In the genomic region with DNA sequence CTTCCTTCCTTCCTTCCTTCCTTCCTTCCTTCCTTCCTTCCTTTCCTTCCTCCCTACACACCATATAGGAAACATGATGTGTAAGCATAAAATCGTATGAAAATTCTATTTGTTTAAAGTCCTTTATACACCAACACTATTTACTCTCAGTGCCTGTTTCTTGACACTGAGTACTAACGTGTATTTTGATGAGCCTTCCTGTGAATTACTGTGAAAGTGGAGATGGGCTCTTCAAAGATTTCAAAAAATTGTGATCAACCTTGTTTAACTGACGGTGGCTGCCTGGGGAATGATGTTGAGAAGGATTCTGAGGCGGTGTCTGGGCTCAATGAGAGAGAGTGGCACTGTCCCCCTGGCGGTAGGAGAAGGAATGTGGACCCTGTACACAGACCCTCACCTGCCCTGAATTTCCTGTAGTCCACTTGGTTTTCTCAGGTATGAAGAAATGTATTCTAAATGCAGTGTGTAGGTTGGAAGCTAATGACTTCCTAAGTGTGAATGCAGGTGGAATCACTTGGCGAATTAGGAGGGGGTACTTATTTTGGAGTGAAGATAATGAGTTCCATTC, we compare ENCODE assay signal across 22 cellular contexts.
A peak's percentile ranks its signal among the peaks of the same experiment; 100 is the strongest.
DNase-seq lines count a peak whose midpoint lies in the region; ATAC-seq and TF ChIP-seq lines count a peak whose summit lies in the region.
"Had no signal": no experiment of that assay in that cellular context is flagged by ENCODE, and none has a peak within 500 bp of the region (broad histone marks: within the 10 kb centered on the region; RNA-seq: fewer than 3 reads in every experiment).

No MANE protein-coding gene starts in this region.

- ATAC-seq in HG02798 (IDR thresholded peaks at IDR 0.05; ENCODE audit: poor library complexity, unreplicated experiment) = no peak
- no peak for ATAC-seq in HG02981 (IDR thresholded peaks at IDR 0.05; ENCODE audit: unreplicated experiment)
- ATAC-seq: right cardiac atrium had no signal

- H3K27ac ChIP-seq in thyroid gland = no peak overlapping the region
- H3K27ac ChIP-seq: breast epithelium, uterus, VCaP had no signal

- TF ChIP-seq CTCF in chondrocyte (IDR thresholded peaks at IDR 0.05) (peak; percentile 32), nephron progenitor cell (IDR thresholded peaks at IDR 0.05) (peak; percentile 32), thyroid gland (IDR thresholded peaks at IDR 0.05) (no peak)

- H3K9me3 Mint-ChIP-seq in chondrocyte (ENCODE audit: low read depth) (no peaks in the 10 kb centered on the region), nephron progenitor cell (no peaks in the 10 kb centered on the region)
- H3K9me3 Mint-ChIP-seq in activated T-helper 2 cell treated with anti-CD3 and anti-CD28 coated beads, Interferon-gamma antibody, Interleukin-2, Interleukin-4, amounts not matched to agents 10 μg/mL and 5 μg/mL and 100 μg/mL, durations not matched to agents 14 hours and 24 hours and 36 hours = no peaks in the 10 kb centered on the region
- H3K9me3 Mint-ChIP-seq: dendritic cell treated with granulocyte-macrophage colony-stimulating factor and Interleukin-4, amounts not matched to agents 40 ng/mL and 50 ng/mL, for 4 days had no signal

- TF ChIP-seq POLR2A in thyroid gland (IDR thresholded peaks at IDR 0.05) = no peak

- H3K36me3 Mint-ChIP-seq in chondrocyte (ENCODE audit: low read depth) (no peaks in the 10 kb centered on the region), nephron progenitor cell (ENCODE audit: low read depth) (no peaks in the 10 kb centered on the region)
- H3K36me3 Mint-ChIP-seq in activated T-helper 2 cell treated with anti-CD3 and anti-CD28 coated beads, Interferon-gamma antibody, Interleukin-2, Interleukin-4, amounts not matched to agents 10 μg/mL and 5 μg/mL and 100 μg/mL, durations not matched to agents 14 hours and 24 hours and 36 hours (ENCODE audit: low read depth) = no peaks in the 10 kb centered on the region
- H3K36me3 Mint-ChIP-seq: CD14-positive monocyte had no signal

- 84 to 86% methylated on average over 6 of the region's 6 CpGs for WGBS in thyroid gland, 2 donors

- H3K9me3 ChIP-seq in thyroid gland = no peaks in the 10 kb centered on the region
- H3K9me3 ChIP-seq: breast epithelium, uterus had no signal

- H3K4me3 Mint-ChIP-seq in chondrocyte (ENCODE audit: unreplicated experiment) = no peak overlapping the region
- no peak overlapping the region for H3K4me3 Mint-ChIP-seq in nephron progenitor cell
- no peak overlapping the region for H3K4me3 Mint-ChIP-seq in activated T-helper 2 cell treated with anti-CD3 and anti-CD28 coated beads, Interferon-gamma antibody, Interleukin-2, Interleukin-4, amounts not matched to agents 10 μg/mL and 5 μg/mL and 100 μg/mL, durations not matched to agents 14 hours and 24 hours and 36 hours (ENCODE audit: low read depth)
- H3K4me3 Mint-ChIP-seq: CD14-positive monocyte; dendritic cell treated with granulocyte-macrophage colony-stimulating factor and Interleukin-4, amounts not matched to agents 40 ng/mL and 50 ng/mL, for 4 days had no signal

- H3K4me1 Mint-ChIP-seq in chondrocyte (ENCODE audit: low read depth) (no peaks in the 10 kb centered on the region), nephron progenitor cell (peaks cover 34% of the 10 kb centered on the region)
- no peaks in the 10 kb centered on the region for H3K4me1 Mint-ChIP-seq in activated T-helper 2 cell treated with anti-CD3 and anti-CD28 coated beads, Interferon-gamma antibody, Interleukin-2, Interleukin-4, amounts not matched to agents 10 μg/mL and 5 μg/mL and 100 μg/mL, durations not matched to agents 14 hours and 24 hours and 36 hours (ENCODE audit: low read depth)
- H3K4me1 Mint-ChIP-seq: CD14-positive monocyte had no signal

- DNase-seq in ELF-1 (ENCODE audit: low read depth, low spot score) = peak; percentile 22
- peak; percentile 8 for DNase-seq in HuH-7 (ENCODE audit: low spot score)
- no peak for DNase-seq in chondrocyte (ENCODE audit: low spot score)
- no peak for DNase-seq in nephron progenitor cell
- DNase-seq in activated T-helper 2 cell treated with anti-CD3 and anti-CD28 coated beads, Interferon-gamma antibody, Interleukin-2, Interleukin-4, amounts not matched to agents 10 μg/mL and 5 μg/mL and 100 μg/mL, durations not matched to agents 14 hours and 24 hours and 36 hours (ENCODE audit: low spot score) = no peak
- no peak for DNase-seq in thyroid gland
- DNase-seq: activated CD4-positive, alpha-beta T cell treated with anti-CD3 and anti-CD28 coated beads, Interleukin-2, amount 50 U/mL, for 4 hours; activated gamma-delta T cell treated with Interleukin-2 at 50 U/mL for 16 hours; foreskin melanocyte; IMR-90; kidney glomerular epithelial cell; NCI-H1436 treated with DMSO at 0.1 percent for 48 hours; NCI-H774; right cardiac atrium; T-helper 2 cell; uterus had no signal

- no peak overlapping the region for H3K4me3 ChIP-seq in thyroid gland (replicated peaks in 1 of 3)
- H3K4me3 ChIP-seq: breast epithelium, uterus had no signal

- no peaks in the 10 kb centered on the region for H3K4me1 ChIP-seq in thyroid gland
- H3K4me1 ChIP-seq: breast epithelium had no signal

- no peaks in the 10 kb centered on the region for H3K27me3 ChIP-seq in thyroid gland
- H3K27me3 ChIP-seq: breast epithelium, uterus had no signal

- H3K27ac Mint-ChIP-seq in chondrocyte (ENCODE audit: unreplicated experiment) (no peak overlapping the region), nephron progenitor cell (no peak overlapping the region)
- H3K27ac Mint-ChIP-seq in activated T-helper 2 cell treated with anti-CD3 and anti-CD28 coated beads, Interferon-gamma antibody, Interleukin-2, Interleukin-4, amounts not matched to agents 10 μg/mL and 5 μg/mL and 100 μg/mL, durations not matched to agents 14 hours and 24 hours and 36 hours = no peak overlapping the region
- H3K27ac Mint-ChIP-seq: CD14-positive monocyte; dendritic cell treated with granulocyte-macrophage colony-stimulating factor and Interleukin-4, amounts not matched to agents 40 ng/mL and 50 ng/mL, for 4 days had no signal

- H3K27me3 Mint-ChIP-seq in chondrocyte (ENCODE audit: low read depth) = no peaks in the 10 kb centered on the region
- H3K27me3 Mint-ChIP-seq in nephron progenitor cell (ENCODE audit: low read depth, poor library complexity) = no peaks in the 10 kb centered on the region
- H3K27me3 Mint-ChIP-seq in activated T-helper 2 cell treated with anti-CD3 and anti-CD28 coated beads, Interferon-gamma antibody, Interleukin-2, Interleukin-4, amounts not matched to agents 10 μg/mL and 5 μg/mL and 100 μg/mL, durations not matched to agents 14 hours and 24 hours and 36 hours (ENCODE audit: low read depth) = peaks cover 22% of the 10 kb centered on the region

- H3K36me3 ChIP-seq in thyroid gland = no peaks in the 10 kb centered on the region
- H3K36me3 ChIP-seq: breast epithelium, uterus had no signal

- intact Hi-C loops in activated T-helper 2 cell treated with anti-CD3 and anti-CD28 coated beads, Interferon-gamma antibody, Interleukin-2, Interleukin-4, amounts not matched to agents 10 μg/mL and 5 μg/mL and 100 μg/mL, durations not matched to agents 14 hours and 24 hours and 36 hours (cut with micrococcal nuclease) = no loop called here
- intact Hi-C loops in thyroid gland (cut with DNase I) = no loop called here

Comparison
In these comparisons a context has a peak if more than half of its experiments do, and no peak if none do; other contexts are left out.
1. DNase-seq: peak in ELF-1 (single experiment) and HuH-7 (single experiment); none in chondrocyte (single experiment), nephron progenitor cell (single experiment), activated T-helper 2 cell treated with anti-CD3 and anti-CD28 coated beads, Interferon-gamma antibody, Interleukin-2, Interleukin-4, amounts not matched to agents 10 μg/mL and 5 μg/mL and 100 μg/mL, durations not matched to agents 14 hours and 24 hours and 36 hours (single experiment) and thyroid gland (0 of 2).
2. CTCF ChIP-seq: peak in chondrocyte (single experiment) and nephron progenitor cell (single experiment); none in thyroid gland (0 of 6).